Comparison of ENCODE assay signal across 8 cellular contexts in the genomic region with DNA sequence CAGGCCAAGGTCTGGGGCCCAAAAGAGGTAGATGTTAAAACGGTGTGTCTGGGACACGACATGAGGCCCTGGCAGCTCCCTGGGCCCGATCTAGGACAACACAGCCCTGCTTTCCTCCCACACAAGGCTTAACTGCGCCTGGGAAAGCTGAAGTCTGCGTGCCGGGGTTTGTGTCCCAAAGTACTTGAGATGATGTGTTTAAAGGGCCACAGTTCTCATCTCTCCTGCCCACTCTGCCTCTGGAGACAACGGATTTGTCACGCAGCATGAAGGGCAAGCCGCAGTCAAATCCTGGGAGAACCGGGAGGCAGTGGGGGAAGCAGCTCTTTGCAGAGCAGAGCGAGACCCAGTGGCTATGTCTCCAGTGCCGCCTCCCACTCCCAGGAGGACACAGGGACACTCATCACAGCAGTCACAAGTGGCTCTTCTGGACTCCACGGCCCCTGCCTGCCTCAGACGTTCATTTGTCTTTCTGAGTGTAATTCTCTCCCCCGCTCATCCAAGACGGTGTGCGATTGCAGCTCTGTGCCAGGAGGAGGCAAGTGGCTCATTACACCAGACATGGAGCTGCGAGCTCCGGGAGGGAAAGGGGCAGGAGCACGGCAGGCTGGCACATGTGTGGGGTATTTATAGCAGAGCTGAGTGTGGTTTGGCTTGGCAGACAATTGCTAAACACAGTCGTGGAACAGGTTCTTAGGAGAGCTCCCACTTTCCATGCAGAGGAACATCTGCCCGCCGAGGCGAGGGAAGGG. TPM values are rescaled to one million over a fixed set of nuclear protein-coding genes. Genes with fewer than 3 reads are reported as not detected.
DNase-seq lines count a peak whose midpoint lies in the region; ATAC-seq and TF ChIP-seq lines count a peak whose summit lies in the region.

No MANE protein-coding gene starts in this region.

- no peak overlapping the region for H3K27ac Mint-ChIP-seq in CD14-positive monocyte

- peaks cover 5% of the 10 kb centered on the region for H3K4me1 Mint-ChIP-seq in CD14-positive monocyte

- no peak overlapping the region for H3K4me3 Mint-ChIP-seq in CD14-positive monocyte

- no peaks in the 10 kb centered on the region for H3K36me3 Mint-ChIP-seq in CD14-positive monocyte

- H3K36me3 ChIP-seq in stomach: no peaks in the 10 kb centered on the region

- peaks cover 9 to 21% (median 16%) of the 10 kb centered on the region in 3 donors for H3K27me3 Mint-ChIP-seq in CD14-positive monocyte (ENCODE audit: low read depth in 3 of 3)

- DNase-seq in HPDE6-E6E7 (ENCODE audit: extremely low spot score): peak; percentile 94
- DNase-seq in SK-N-DZ (ENCODE audit: low spot score): peak; percentile 42
- DNase-seq in right cardiac atrium: peak in 2 of 3 donors; percentile 46 to 79
- peak; percentile 56 for DNase-seq in stomach
- no peak for DNase-seq in CD14-positive monocyte (ENCODE audit: low spot score)
- DNase-seq in T-helper 9 cell: no peak
- no peak for DNase-seq in effector CD4-positive, alpha-beta T cell
- DNase-seq in activated naive CD4-positive, alpha-beta T cell treated with anti-CD3 and anti-CD28 coated beads, Interleukin-2, amount 50 U/mL, for 16 hours: no peak

- intact Hi-C loops in right cardiac atrium (cut with DNase I): no loop called here
- intact Hi-C loops in stomach (cut with DNase I; ENCODE audit: low total_unique reads): no loop called here
- intact Hi-C loops in CD14-positive monocyte (cut with micrococcal nuclease): no loop called here

- peaks cover 6% of the 10 kb centered on the region for H3K4me1 ChIP-seq in right cardiac atrium (ENCODE audit: control insufficient read depth, insufficient read depth, low read length)
- H3K4me1 ChIP-seq in stomach: peaks cover 9 to 20% (median 13%) of the 10 kb centered on the region in 4 donors

- H3K9me3 ChIP-seq in right cardiac atrium (ENCODE audit: control insufficient read depth, low read length): no peaks in the 10 kb centered on the region
- H3K9me3 ChIP-seq in stomach: no peaks in the 10 kb centered on the region

- ATAC-seq in right cardiac atrium: peak; percentile 74 to 75

- H3K4me3 ChIP-seq in right cardiac atrium (ENCODE audit: low read length) (no peak overlapping the region), stomach (peak overlapping the region in 2 of 4 donors; percentile 15 to 16)

- H3K27ac ChIP-seq in right cardiac atrium (ENCODE audit: low read length) (no peak overlapping the region), stomach (peak overlapping the region in 2 of 5 donors; percentile 65 to 76)

- TF ChIP-seq CTCF in stomach (IDR thresholded peaks at IDR 0.05) (no peak), CD14-positive monocyte (IDR thresholded peaks at IDR 0.05) (no peak)

- no peak for TF ChIP-seq POLR2A in stomach (IDR thresholded peaks at IDR 0.05)

- WGBS in right cardiac atrium: 38% methylated on average over 24 of the region's 24 CpGs
- WGBS in stomach, 5 donors: 35 to 52% (median 47%) methylated on average over 24 of the region's 24 CpGs

- H3K9me3 Mint-ChIP-seq in CD14-positive monocyte: no peaks in the 10 kb centered on the region

- H3K27me3 ChIP-seq in right cardiac atrium (ENCODE audit: control insufficient read depth, insufficient read depth) (no peaks in the 10 kb centered on the region), stomach (peaks cover 0 to 4% (median 0%) of the 10 kb centered on the region in 3 donors)

- no peak for TF ChIP-seq EP300 in stomach (IDR thresholded peaks at IDR 0.05)

RNA-seq across cellular contexts. Expression of gene SEMA4C, which starts 57.7 kb away (rescaled TPM):
- polyA plus RNA-seq in SK-N-DZ (2014; cell fraction: cytosol; rRNA removed): 42.0 and 42.7 TPM in 2 replicates
- 91.3 and 99.0 TPM in 2 replicates for polyA plus RNA-seq in SK-N-DZ (2014; cell fraction: nucleus; rRNA removed)
- total RNA-seq in right cardiac atrium: 10 to 100 TPM; 22.0 to 28.5 (median 24.5) TPM
- 19.3 TPM for polyA plus RNA-seq in right cardiac atrium
- 10 to 100 TPM; 10.7 to 78.8 (median 24.4) TPM for total RNA-seq in stomach
- polyA plus RNA-seq in stomach: 10 to 100 TPM in 1 of 3 donors, 1 to 10 TPM in 2; 5.7 to 15.8 (median 8.0) TPM
- under 1 TPM; 0.08 to 0.21 TPM for polyA plus RNA-seq in CD14-positive monocyte

RNA-seq across cellular contexts. Expression of gene FAM178B, which starts 58.8 kb away (rescaled TPM):
- 2.2 TPM in 1 of 2 replicates, not detected in the other for polyA plus RNA-seq in SK-N-DZ (2014; cell fraction: cytosol; rRNA removed)
- 0.36 TPM in 1 of 2 replicates, not detected in the other for polyA plus RNA-seq in SK-N-DZ (2014; cell fraction: nucleus; rRNA removed)
- total RNA-seq in right cardiac atrium: under 1 TPM in 2 of 4 donors, not detected in 2; 0.49 to 0.85 TPM
- polyA plus RNA-seq in right cardiac atrium: 0.86 TPM
- not detected for total RNA-seq in stomach
- polyA plus RNA-seq in stomach: under 1 TPM in 1 of 3 donors, not detected in 2; 0.65 TPM
- not detected for polyA plus RNA-seq in CD14-positive monocyte

Comparison
In these comparisons a context has a peak if more than half of its experiments do, and no peak if none do; other contexts are left out.
1. DNase-seq: peak in HPDE6-E6E7 (single experiment), SK-N-DZ (single experiment), right cardiac atrium (2 of 3) and stomach (single experiment); none in CD14-positive monocyte (single experiment), T-helper 9 cell (single experiment), effector CD4-positive, alpha-beta T cell (single experiment) and activated naive CD4-positive, alpha-beta T cell treated with anti-CD3 and anti-CD28 coated beads, Interleukin-2, amount 50 U/mL, for 16 hours (single experiment).
2. RNA of gene SEMA4C, which starts 57.7 kb away (polyA plus RNA-seq): 19.3 TPM in right cardiac atrium (single experiment) and 5.7 to 15.8 TPM in stomach; 0.08 to 0.21 TPM in CD14-positive monocyte; every median in the first group is over 4 times any median in the second.